8 cellular contexts compared by ENCODE assay signal in genomic region chr19:58305065-58305931, GRCh38. TPM values are rescaled to one million over a fixed set of nuclear protein-coding genes. Genes with fewer than 3 reads are reported as not detected.
DNase-seq lines count a peak whose midpoint lies in the region; ATAC-seq and TF ChIP-seq lines count a peak whose summit lies in the region.

A gene with protein sequence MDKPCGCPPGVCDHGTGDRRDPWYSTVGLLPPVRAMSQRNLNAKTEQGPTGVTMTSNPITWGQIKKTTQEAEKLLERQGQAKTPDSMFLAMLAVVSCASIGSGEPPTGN (plus strand): TSS chr19:58305377. CDS start chr19:58312169, 6,792 bp downstream.

- H3K4me1 Mint-ChIP-seq in chondrocyte (ENCODE audit: low read depth): peaks cover 30% of the 10 kb centered on the region

- peaks cover 25% of the 10 kb centered on the region for H3K36me3 Mint-ChIP-seq in chondrocyte (ENCODE audit: low read depth)

- peak; percentile 97 for ATAC-seq in HG03439 (IDR thresholded peaks at IDR 0.05; ENCODE audit: unreplicated experiment)

- TF ChIP-seq CTCF in chondrocyte (IDR thresholded peaks at IDR 0.05): peak; percentile 30

- TF ChIP-seq POLR2A in GM19193 (IDR thresholded peaks at IDR 0.05; ENCODE audit: extremely low read depth, insufficient read depth, insufficient read length): peak; percentile 97

- H3K27me3 Mint-ChIP-seq in chondrocyte (ENCODE audit: low read depth): no peaks in the 10 kb centered on the region

- H3K27ac Mint-ChIP-seq in chondrocyte (ENCODE audit: unreplicated experiment): peak within 1 kb of the TSS; percentile 99

- peak; percentile 91 to 96 for DNase-seq in AML-193 (lab: John Stamatoyannopoulos, UW)
- peak; percentile 94 for DNase-seq in NCI-H510A treated with DMSO at 0.1 percent for 48 hours (lab: John Stamatoyannopoulos, UW)
- DNase-seq in activated CD4-positive, alpha-beta T cell treated with anti-CD3 and anti-CD28 coated beads for 24 hours (ENCODE audit: low read depth in 2 of 2): peak; percentile 87 to 90
- DNase-seq in chondrocyte (ENCODE audit: low spot score): peak; percentile 98
- peak; percentile 98 for DNase-seq in kidney tubule cell (ENCODE audit: low spot score)
- DNase-seq in stimulated activated CD4-positive, alpha-beta T cell treated with anti-CD3 and anti-CD28 coated beads, Interleukin-1b, Interleukin-23, amount 100 ng/mL, for 24 hours (ENCODE audit: low read depth in 4 of 4, low spot score in 1 of 4): peak; percentile 76 to 91 (median 86)

- H3K9me3 Mint-ChIP-seq in chondrocyte (ENCODE audit: low read depth): no peaks in the 10 kb centered on the region

- peak within 1 kb of the TSS; percentile 94 for H3K4me3 Mint-ChIP-seq in chondrocyte (ENCODE audit: unreplicated experiment)

RNA-seq across cellular contexts. Expression of the gene that starts here (rescaled TPM):
- total RNA-seq in chondrocyte: 25.3 to 29.4 TPM (median 26.0 TPM) in 3 replicates

Comparison
In these comparisons a context has a peak if more than half of its experiments do, and no peak if none do; other contexts are left out.
1. Peak in every context shown above with its lines: DNase-seq and ATAC-seq.